24 cellular contexts compared by ENCODE assay signal in genomic region chr1:98502937-98503336, GRCh38.
"Had no signal": no experiment of that assay in that cellular context is flagged by ENCODE, and none has a peak within 500 bp of the region (broad histone marks: within the 10 kb centered on the region; RNA-seq: fewer than 3 reads in every experiment).

No MANE protein-coding gene starts in this region.

- H3K4me3 Mint-ChIP-seq: activated CD8-positive, alpha-beta T cell treated with anti-CD3 and anti-CD28 coated beads for 36 hours; activated naive CD8-positive, alpha-beta T cell treated with anti-CD3 and anti-CD28 coated beads, Interleukin-2, amount 10 ng/mL, durations not matched to agents 7 days and 5 days; activated T-cell treated with anti-CD3 and anti-CD28 coated beads, Interleukin-2, amount 50 U/mL, for 72 hours; T-cell had no signal

- H3K27me3 ChIP-seq: breast epithelium had no signal

- H3K27ac ChIP-seq: breast epithelium, SK-N-MC, VCaP had no signal

- DNase-seq: activated CD4-positive, alpha-beta T cell treated with anti-CD3 and anti-CD28 coated beads for 4 hours; activated CD8-positive, alpha-beta memory T cell treated with anti-CD3 and anti-CD28 coated beads, Interleukin-2, amount 50 U/mL, for 4 hours; activated CD8-positive, alpha-beta T cell treated with anti-CD3 and anti-CD28 coated beads for 36 hours; activated naive CD4-positive, alpha-beta T cell treated with anti-CD3 and anti-CD28 coated beads, Interleukin-2, amount 50 U/mL, for 16 hours; activated naive CD8-positive, alpha-beta T cell treated with anti-CD3 and anti-CD28 coated beads, Interleukin-2, amount 10 ng/mL, durations not matched to agents 7 days and 5 days; activated T-cell treated with anti-CD3 and anti-CD28 coated beads, Interleukin-2, amount 50 U/mL, for 72 hours; aorta; caudate nucleus; MM.1S; NCI-H1105; NCI-H1436; NCI-H1694 treated with DMSO at 0.1 percent for 48 hours; NCI-H2029 treated with DMSO at 0.1 percent for 48 hours; NCI-H345; NCI-H510A; NCI-H526 treated with DMSO at 0.1 percent for 48 hours; RPMI8226; T-cell; T-helper 2 cell; T1000 had no signal

- H3K4me1 ChIP-seq: breast epithelium had no signal

- H3K36me3 ChIP-seq: breast epithelium had no signal

- H3K27me3 Mint-ChIP-seq: activated CD8-positive, alpha-beta T cell treated with anti-CD3 and anti-CD28 coated beads for 36 hours; activated naive CD8-positive, alpha-beta T cell treated with anti-CD3 and anti-CD28 coated beads, Interleukin-2, amount 10 ng/mL, durations not matched to agents 7 days and 5 days; T-cell had no signal

- H3K36me3 Mint-ChIP-seq: activated naive CD8-positive, alpha-beta T cell treated with anti-CD3 and anti-CD28 coated beads, Interleukin-2, amount 10 ng/mL, durations not matched to agents 7 days and 5 days; T-cell had no signal

- H3K27ac Mint-ChIP-seq: activated CD8-positive, alpha-beta T cell treated with anti-CD3 and anti-CD28 coated beads for 36 hours; activated naive CD8-positive, alpha-beta T cell treated with anti-CD3 and anti-CD28 coated beads, Interleukin-2, amount 10 ng/mL, durations not matched to agents 7 days and 5 days; activated T-cell treated with anti-CD3 and anti-CD28 coated beads, Interleukin-2, amount 50 U/mL, for 72 hours; activated T-helper 2 cell treated with anti-CD3 and anti-CD28 coated beads, Interferon-gamma antibody, Interleukin-2, Interleukin-4, amounts not matched to agents 10 μg/mL and 5 μg/mL and 100 μg/mL, durations not matched to agents 14 hours and 24 hours and 36 hours; T-cell had no signal

- H3K4me1 Mint-ChIP-seq: activated naive CD8-positive, alpha-beta T cell treated with anti-CD3 and anti-CD28 coated beads, Interleukin-2, amount 10 ng/mL, durations not matched to agents 7 days and 5 days; T-cell had no signal

- H3K4me3 ChIP-seq: breast epithelium, SK-N-MC had no signal
